8 cellular contexts compared by ENCODE assay signal in genomic region chr7:142438235-142438922, GRCh38.
A peak's percentile ranks its signal among the peaks of the same experiment; 100 is the strongest.
DNase-seq lines count a peak whose midpoint lies in the region; ATAC-seq lines count a peak whose summit lies in the region.

No MANE protein-coding gene starts in this region.

- peaks cover 60% of the 10 kb centered on the region for H3K4me1 Mint-ChIP-seq in activated naive CD8-positive, alpha-beta T cell (ENCODE audit: low read depth)
- peaks cover 51% of the 10 kb centered on the region for H3K4me1 Mint-ChIP-seq in activated naive CD8-positive, alpha-beta T cell treated with anti-CD3 and anti-CD28 coated beads, Interleukin-2, amount 50 U/mL, for 24 hours
- peaks cover 49% of the 10 kb centered on the region for H3K4me1 Mint-ChIP-seq in T-helper 1 cell treated with Interleukin-12 subunit alpha and Interleukin-12 subunit beta and Interleukin-4 antibody, amounts not matched to agents 30 μg/mL and 1 μg/mL, for 36 hours (ENCODE audit: low read depth)

- no peaks in the 10 kb centered on the region for H3K36me3 Mint-ChIP-seq in activated naive CD8-positive, alpha-beta T cell
- H3K36me3 Mint-ChIP-seq in activated naive CD8-positive, alpha-beta T cell treated with anti-CD3 and anti-CD28 coated beads, Interleukin-2, amount 50 U/mL, for 24 hours (ENCODE audit: low read depth) = no peaks in the 10 kb centered on the region
- no peaks in the 10 kb centered on the region for H3K36me3 Mint-ChIP-seq in T-helper 1 cell treated with Interleukin-12 subunit alpha and Interleukin-12 subunit beta and Interleukin-4 antibody, amounts not matched to agents 30 μg/mL and 1 μg/mL, for 36 hours (ENCODE audit: low read depth)

- H3K4me3 Mint-ChIP-seq in activated naive CD8-positive, alpha-beta T cell = no peak overlapping the region
- H3K4me3 Mint-ChIP-seq in activated naive CD8-positive, alpha-beta T cell treated with anti-CD3 and anti-CD28 coated beads, Interleukin-2, amount 50 U/mL, for 24 hours = no peak overlapping the region
- H3K4me3 Mint-ChIP-seq in T-helper 1 cell treated with Interleukin-12 subunit alpha and Interleukin-12 subunit beta and Interleukin-4 antibody, amounts not matched to agents 30 μg/mL and 1 μg/mL, for 36 hours = no peak overlapping the region

- ATAC-seq in activated naive CD8-positive, alpha-beta T cell treated with anti-CD3 and anti-CD28 coated beads, Interleukin-2, amount 50 U/mL, for 24 hours = no peak
- peak; percentile 46 for ATAC-seq in HG03159 (IDR thresholded peaks at IDR 0.05; ENCODE audit: unreplicated experiment)
- no peak for ATAC-seq in HG02884 (IDR thresholded peaks at IDR 0.05; ENCODE audit: unreplicated experiment)

- H3K27me3 Mint-ChIP-seq in activated naive CD8-positive, alpha-beta T cell = no peaks in the 10 kb centered on the region
- no peaks in the 10 kb centered on the region for H3K27me3 Mint-ChIP-seq in activated naive CD8-positive, alpha-beta T cell treated with anti-CD3 and anti-CD28 coated beads, Interleukin-2, amount 50 U/mL, for 24 hours
- no peaks in the 10 kb centered on the region for H3K27me3 Mint-ChIP-seq in T-helper 1 cell treated with Interleukin-12 subunit alpha and Interleukin-12 subunit beta and Interleukin-4 antibody, amounts not matched to agents 30 μg/mL and 1 μg/mL, for 36 hours (ENCODE audit: low read depth)

- H3K27ac Mint-ChIP-seq in activated naive CD8-positive, alpha-beta T cell = peak overlapping the region; percentile 50
- no peak overlapping the region for H3K27ac Mint-ChIP-seq in activated naive CD8-positive, alpha-beta T cell treated with anti-CD3 and anti-CD28 coated beads, Interleukin-2, amount 50 U/mL, for 24 hours
- H3K27ac Mint-ChIP-seq in T-helper 1 cell treated with Interleukin-12 subunit alpha and Interleukin-12 subunit beta and Interleukin-4 antibody, amounts not matched to agents 30 μg/mL and 1 μg/mL, for 36 hours = peak overlapping the region; percentile 3

- DNase-seq in activated naive CD8-positive, alpha-beta T cell treated with anti-CD3 and anti-CD28 coated beads, Interleukin-2, amount 50 U/mL, for 24 hours = no peak
- DNase-seq in germinal center (ENCODE audit: low spot score) (peak; percentile 38), superior temporal gyrus (ENCODE audit: extremely low spot score) (peak; percentile 65)
- DNase-seq in activated CD8-positive, alpha-beta memory T cell treated with anti-CD3 and anti-CD28 coated beads, Interleukin-2, amount 50 U/mL, for 4 hours = no peak

- H3K9me3 Mint-ChIP-seq in activated naive CD8-positive, alpha-beta T cell (ENCODE audit: low read depth) = no peaks in the 10 kb centered on the region
- H3K9me3 Mint-ChIP-seq in activated naive CD8-positive, alpha-beta T cell treated with anti-CD3 and anti-CD28 coated beads, Interleukin-2, amount 50 U/mL, for 24 hours = no peaks in the 10 kb centered on the region
- no peaks in the 10 kb centered on the region for H3K9me3 Mint-ChIP-seq in T-helper 1 cell treated with Interleukin-12 subunit alpha and Interleukin-12 subunit beta and Interleukin-4 antibody, amounts not matched to agents 30 μg/mL and 1 μg/mL, for 36 hours

Comparison
In these comparisons a context has a peak if more than half of its experiments do, and no peak if none do; other contexts are left out.
1. DNase-seq: peak in germinal center (single experiment) and superior temporal gyrus (single experiment); none in activated naive CD8-positive, alpha-beta T cell treated with anti-CD3 and anti-CD28 coated beads, Interleukin-2, amount 50 U/mL, for 24 hours (single experiment) and activated CD8-positive, alpha-beta memory T cell treated with anti-CD3 and anti-CD28 coated beads, Interleukin-2, amount 50 U/mL, for 4 hours (single experiment).